ENCODE assay signal across 2 cellular contexts in the genomic region with DNA sequence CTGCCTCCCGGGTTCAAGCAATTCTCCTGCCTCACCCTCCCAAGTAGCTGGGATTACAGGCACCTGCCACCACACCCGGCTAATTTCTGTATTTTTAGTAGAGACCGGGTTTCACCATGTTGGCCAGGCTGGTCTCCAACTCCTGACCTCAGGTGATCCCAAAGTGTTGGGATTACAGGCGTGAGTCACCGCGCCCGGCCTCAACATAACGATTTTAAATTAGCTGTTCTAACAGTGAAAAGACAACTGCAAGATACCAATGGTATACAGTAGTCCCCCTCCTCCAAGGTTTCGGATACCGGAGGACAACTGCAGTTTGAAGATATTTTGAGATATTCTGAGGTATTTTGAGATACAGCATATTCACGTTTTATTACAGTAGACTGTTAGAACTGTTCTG.
TF ChIP-seq lines count a peak whose summit lies in the region.

No MANE protein-coding gene starts in this region.

TF ChIP-seq in HEK293, 187 proteins besides CTCF, POLR2A, EP300 and RAD21:
- TF ChIP-seq ZNF600 (tag by site-specific recombination; IDR thresholded peaks at IDR 0.05), result peak; percentile 34; the same call in 1 of the 2 replicates
- TF ChIP-seq ZNF341 (tag by site-specific recombination; IDR thresholded peaks at IDR 0.05; ENCODE audit: low read depth), result peak; percentile 70

TF ChIP-seq in K562, 482 proteins besides CTCF, POLR2A, EP300 and RAD21:
- peak; percentile 20 for TF ChIP-seq CBX8 (IDR thresholded peaks at IDR 0.05; ENCODE audit: borderline replicate concordance, extremely low read depth, low read depth, low read length, poor library complexity, severe bottlenecking)
TF ChIP-seq in K562: peak in this region for 1; not testable (repeated sequence) for 481.
